Comparison of ENCODE assay signal across 1 cellular context in genomic region chr6:32153835-32154513, GRCh38.
TF ChIP-seq lines count a peak whose summit lies in the region.

Gene PPT2, plus strand, starts transcription at chr6:32154141. Its CDS starts 454 bp downstream, at chr6:32154595.

TF ChIP-seq in HepG2, 621 proteins besides CTCF, POLR2A, EP300 and RAD21 (continued from another document and continues in another):
- TF ChIP-seq ZSCAN31 (CRISPR knock-in tag; IDR thresholded peaks at IDR 0.05; ENCODE audit: low read depth) (0 out of 2 replicates have a peak, but pooled peaks have one; percentile 25), NFE2 (CRISPR knock-in tag; IDR thresholded peaks at IDR 0.05) (no peak), ZNF770 (CRISPR knock-in tag; IDR thresholded peaks at IDR 0.05) (no peak), CENPBD1 (CRISPR knock-in tag; IDR thresholded peaks at IDR 0.05; ENCODE audit: borderline replicate concordance, low read depth) (no peak), ZBTB8A (CRISPR knock-in tag; IDR thresholded peaks at IDR 0.05; ENCODE audit: borderline replicate concordance, low read depth) (peak; percentile 93; the same call in 1 of the 2 replicates), DDIT3 (CRISPR knock-in tag; IDR thresholded peaks at IDR 0.05) (no peak), ZNF580 (CRISPR knock-in tag; IDR thresholded peaks at IDR 0.05; ENCODE audit: borderline replicate concordance, low read depth) (no peak), ZSCAN21 (CRISPR knock-in tag; IDR thresholded peaks at IDR 0.05; ENCODE audit: borderline replicate concordance) (no peak), ZNF343 (CRISPR knock-in tag; IDR thresholded peaks at IDR 0.05) (0 out of 2 replicates have a peak, but pooled peaks have one; percentile 25), FOXP4 (CRISPR knock-in tag; IDR thresholded peaks at IDR 0.05) (peak; percentile 71), HNRNPLL (IDR thresholded peaks at IDR 0.05; ENCODE audit: low read depth, low read length, poor library complexity, severe bottlenecking) (peak; percentile 85), LCORL (IDR thresholded peaks at IDR 0.05) (no peak), LCORL (CRISPR knock-in tag; IDR thresholded peaks at IDR 0.05) (no peak), MAX (IDR thresholded peaks at IDR 0.05) (peak; percentile 57), SMARCC2 (IDR thresholded peaks at IDR 0.05) (no peak), ZNF552 (CRISPR knock-in tag; IDR thresholded peaks at IDR 0.05; ENCODE audit: borderline replicate concordance) (no peak; the same call in 1 of the 2 replicates), NFE2L1 (CRISPR knock-in tag; IDR thresholded peaks at IDR 0.05; ENCODE audit: borderline replicate concordance) (peak; percentile 85; the same call in 1 of the 2 replicates), ZNF564 (CRISPR knock-in tag; IDR thresholded peaks at IDR 0.05) (peak; percentile 24; the same call in 1 of the 2 replicates), ZNF605 (CRISPR knock-in tag; IDR thresholded peaks at IDR 0.05) (peak; percentile 71; the same call in 1 of the 2 replicates), SMAD1 (CRISPR knock-in tag; IDR thresholded peaks at IDR 0.05; ENCODE audit: borderline replicate concordance, low read depth) (no peak), E2F5 (CRISPR knock-in tag; conservative IDR thresholded peaks at IDR 0.05) (no peak), ARID5B (CRISPR knock-in tag; IDR thresholded peaks at IDR 0.05) (peak; percentile 48; the same call in 1 of the 2 replicates), ZBTB40 (IDR thresholded peaks at IDR 0.05) (no peak), ZBTB40 (CRISPR knock-in tag; IDR thresholded peaks at IDR 0.05) (no peak; the same call in 1 of the 2 replicates), MNT (IDR thresholded peaks at IDR 0.05) (peak; percentile 45; the same call in 1 of the 2 replicates), EEA1 (CRISPR knock-in tag; IDR thresholded peaks at IDR 0.05; ENCODE audit: borderline replicate concordance) (no peak; the same call in 1 of the 2 replicates), MBD4 (IDR thresholded peaks at IDR 0.05; ENCODE audit: borderline replicate concordance, low read length) (no peak), ZNF574 (CRISPR knock-in tag; IDR thresholded peaks at IDR 0.05) (peak; percentile 52; the same call in 1 of the 2 replicates), ZNF550 (CRISPR knock-in tag; IDR thresholded peaks at IDR 0.05; ENCODE audit: borderline replicate concordance) (no peak; the same call in 1 of the 2 replicates)
